Comparison of ENCODE assay signal across 7 cellular contexts in genomic region chr17:1398028-1398427, GRCh38. TPM values are rescaled to one million over a fixed set of nuclear protein-coding genes. Genes with fewer than 3 reads are reported as not detected.
DNase-seq lines count a peak whose midpoint lies in the region; ATAC-seq and TF ChIP-seq lines count a peak whose summit lies in the region.

No MANE protein-coding gene starts in this region.

- H3K27ac ChIP-seq in HCT116 (ENCODE audit: low read depth, low read length) (no peak overlapping the region), VCaP (peak overlapping the region; percentile 97; the same call in 1 of the 2 replicates), foreskin keratinocyte (peak overlapping the region; percentile 98), spleen (peak overlapping the region; percentile 15 to 98 (median 96))

- no peaks in the 10 kb centered on the region for H3K27me3 ChIP-seq in HCT116 (ENCODE audit: insufficient read depth, low read length)
- no peaks in the 10 kb centered on the region for H3K27me3 ChIP-seq in foreskin keratinocyte
- H3K27me3 ChIP-seq in spleen (replicated peaks in 1 of 7) = no peaks in the 10 kb centered on the region

- POLR2A ChIA-PET in HCT116 (lab: Charles Lee) = interaction anchor here (1.3 kb wide), 1 partner anchor 12 kb away, joined by 3 read pairs; no protein-coding TSS in a partner anchor

- peak overlapping the region; percentile 77 to 98 for H3K4me3 ChIP-seq in HCT116 (replicated peaks in 1 of 2; ENCODE audit: low read depth in 1 of 2, low read length in 2 of 2)
- peak overlapping the region; percentile 65 to 98 (median 92) for H3K4me3 ChIP-seq in spleen

- no peak for TF ChIP-seq RAD21 in HCT116 (IDR thresholded peaks at IDR 0.05; ENCODE audit: low read depth)

- H2AFZ ChIP-seq in HCT116 (ENCODE audit: low read depth, low read length, poor library complexity, severe bottlenecking) = no peak overlapping the region

- 5 to 12% (median 6%) methylated on average over 2 of the region's 2 CpGs for WGBS in spleen, 5 donors

- H4K20me1 ChIP-seq in HCT116 (ENCODE audit: insufficient read depth) = peaks cover 30% of the 10 kb centered on the region; the same call in 1 of the 2 replicates

- H3K9me3 ChIP-seq in HCT116 (ENCODE audit: control insufficient read depth in 1 of 2, insufficient read depth in 1 of 2, low read depth in 1 of 2, low read length in 2 of 2) (no peaks in the 10 kb centered on the region), spleen (no peaks in the 10 kb centered on the region)

- TF ChIP-seq POLR2A in HCT116 (IDR thresholded peaks at IDR 0.05; ENCODE audit: borderline replicate concordance, extremely low read depth, insufficient read depth, insufficient read length) = no peak
- no peak for TF ChIP-seq POLR2A in spleen (IDR thresholded peaks at IDR 0.05)

- ATAC-seq in HCT116 (no peak), foreskin keratinocyte (no peak), GM19324 (IDR thresholded peaks at IDR 0.05; ENCODE audit: low FRiP score, unreplicated experiment) (no peak)

- BruUV-seq in HCT116 (replicated peaks; lab: Mats Ljungman, UMichigan) = no TSS peak

- peaks cover 0 to 4% of the 10 kb centered on the region in 2 experiments; a peak in 1 of 4 replicates for H3K36me3 ChIP-seq in HCT116 (ENCODE audit: control insufficient read depth in 1 of 2, insufficient read depth in 2 of 2, low read length in 2 of 2)
- H3K36me3 ChIP-seq in spleen = peaks cover 0 to 34% (median 0%) of the 10 kb centered on the region in 6 donors

- peaks cover 30 to 58% of the 10 kb centered on the region in 2 experiments for H3K4me1 ChIP-seq in HCT116 (ENCODE audit: control insufficient read depth in 1 of 2, insufficient read depth in 2 of 2, low read length in 2 of 2)
- H3K4me1 ChIP-seq in foreskin keratinocyte = peaks cover 11% of the 10 kb centered on the region
- H3K4me1 ChIP-seq in spleen = peaks cover 41 to 71% (median 65%) of the 10 kb centered on the region in 6 donors

- TF ChIP-seq CTCF in HCT116 (IDR thresholded peaks at IDR 0.05 in 2 of 3, conservative IDR thresholded peaks at IDR 0.05 in 1 of 3; ENCODE audit: borderline replicate concordance in 1 of 3, insufficient read depth in 1 of 3, low read depth in 2 of 3, low read length in 2 of 3) (no peak), VCaP (conservative IDR thresholded peaks at IDR 0.05) (no peak), foreskin keratinocyte (conservative IDR thresholded peaks at IDR 0.05) (no peak), spleen (IDR thresholded peaks at IDR 0.05 in 8 of 11, conservative IDR thresholded peaks at IDR 0.05 in 3 of 11) (no peak)

- H3K9ac ChIP-seq in HCT116 (ENCODE audit: low read length) = peak overlapping the region; percentile 88

- DNase-seq in HCT116 (ENCODE audit: low read depth, low spot score) (no peak), foreskin keratinocyte (no peak), spleen (no peak), DMS153 (lab: John Stamatoyannopoulos, UW) (no peak), UCSD-AML1 (lab: John Stamatoyannopoulos, UW; ENCODE audit: unreplicated experiment) (no peak)

- RAD21 ChIA-PET in HCT116 (lab: Charles Lee; ENCODE audit: low non-redundant PET in 1 of 2, low total read pairs in 2 of 2, uncharacterized antibody in 2 of 2, unreplicated experiment in 2 of 2) = no interaction called here

- no peaks in the 10 kb centered on the region for H3K9me2 ChIP-seq in HCT116 (ENCODE audit: insufficient read depth)

- peak overlapping the region; percentile 76 for H3K4me2 ChIP-seq in HCT116 (ENCODE audit: low read length)

- peaks cover 70% of the 10 kb centered on the region for H3K79me2 ChIP-seq in HCT116 (ENCODE audit: insufficient read depth, low read length)

- CTCF ChIA-PET in HCT116 (lab: Charles Lee) = no interaction called here

- intact Hi-C loops in HCT116 (cut with micrococcal nuclease) (no loop called here), spleen (cut with DNase I; ENCODE audit: low total_unique reads) (no loop called here)

TF ChIP-seq in HCT116, 20 proteins besides CTCF, POLR2A, EP300 and RAD21:
- no peak for TF ChIP-seq TCF7L2 (IDR thresholded peaks at IDR 0.05; ENCODE audit: borderline replicate concordance, extremely low read depth, insufficient read depth, insufficient read length)
- TF ChIP-seq FOSL1 (IDR thresholded peaks at IDR 0.05; ENCODE audit: low read depth) = no peak
- TF ChIP-seq SP1 (IDR thresholded peaks at IDR 0.05; ENCODE audit: low read depth) = no peak
- no peak for TF ChIP-seq ZBTB33 (IDR thresholded peaks at IDR 0.05; ENCODE audit: extremely low read depth, insufficient replicate concordance, low read length)
- no peak for TF ChIP-seq SRF (IDR thresholded peaks at IDR 0.05; ENCODE audit: low read depth)
- no peak for TF ChIP-seq EGR1 (IDR thresholded peaks at IDR 0.05; ENCODE audit: low read depth)
- TF ChIP-seq EZH2phosphoT487 (IDR thresholded peaks at IDR 0.05; ENCODE audit: borderline replicate concordance) = no peak
TF ChIP-seq in HCT116: peak in this region for 0.

RNA-seq across cellular contexts. Expression of gene YWHAE, which starts 2.0 kb away (rescaled TPM):
- total RNA-seq in HCT116 (2021; ENCODE audit: unreplicated experiment) (735 TPM), foreskin keratinocyte (582 and 629 TPM in 2 replicates), spleen (100 to 1,000 TPM; 234 to 645 (median 289) TPM)
- polyA plus RNA-seq in HCT116 (2012) = 530 and 573 TPM in 2 replicates
- polyA plus RNA-seq in foreskin keratinocyte (540 and 664 TPM in 2 replicates), spleen (100 to 1,000 TPM; 104 to 199 (median 142) TPM)

RNA-seq across cellular contexts. Expression of gene CRK, which starts 58.0 kb away (rescaled TPM):
- 55.5 TPM for total RNA-seq in HCT116 (2021; ENCODE audit: unreplicated experiment)
- polyA plus RNA-seq in HCT116 (2012) = 32.2 and 38.8 TPM in 2 replicates
- total RNA-seq in foreskin keratinocyte = 79.2 and 79.3 TPM in 2 replicates
- 28.6 and 34.9 TPM in 2 replicates for polyA plus RNA-seq in foreskin keratinocyte
- 10 to 100 TPM; 39.3 to 54.6 (median 48.2) TPM for total RNA-seq in spleen
- polyA plus RNA-seq in spleen = 10 to 100 TPM; 11.7 to 20.7 (median 12.0) TPM
